In genomic region chr9:95316274-95316673, GRCh38 we compare ENCODE assay signal across 8 cellular contexts. TPM values are rescaled to one million over a fixed set of nuclear protein-coding genes. Genes with fewer than 3 reads are reported as not detected.
DNase-seq lines count a peak whose midpoint lies in the region; ATAC-seq, FAIRE-seq and TF ChIP-seq lines count a peak whose summit lies in the region.

No MANE protein-coding gene starts in this region.

- H3K27me3 Mint-ChIP-seq in IgD-negative memory B cell = peaks cover 8% of the 10 kb centered on the region

- POLR2A ChIA-PET in K562 (lab: Yijun Ruan, JAX) = interaction anchor here (0.5 to 1.0 kb wide), 4 partner anchors 11 to 447 kb away, joined by 3 read pairs; no protein-coding TSS in a partner anchor

- no peak for FAIRE-seq in K562 (lab: Jason Lieb, UNC)

- H3K36me3 ChIP-seq in K562 (ENCODE audit: control insufficient read depth, insufficient read depth, low read length) (no peaks in the 10 kb centered on the region), mucosa of rectum (ENCODE audit: control insufficient read depth in 2 of 2, insufficient read depth in 2 of 2, low read length in 2 of 2) (no peaks in the 10 kb centered on the region)

- intact Hi-C loops in K562 (cut with micrococcal nuclease) = loop anchor here (2.0 kb wide), 1 partner anchor 195 kb away; no protein-coding TSS in a partner anchor

- no peaks in the 10 kb centered on the region; a peak in 1 of 5 replicates for H3K27me3 ChIP-seq in K562 (ENCODE audit: control insufficient read depth in 2 of 2, insufficient read depth in 2 of 2, low read length in 2 of 2)
- H3K27me3 ChIP-seq in mucosa of rectum (ENCODE audit: control insufficient read depth in 2 of 2, insufficient read depth in 2 of 2, low read length in 2 of 2) = no peaks in the 10 kb centered on the region

- H2AFZ ChIP-seq in K562 (ENCODE audit: low read depth, low read length) = peak overlapping the region; percentile 83

- TF ChIP-seq RAD21 in K562 (CRISPR knock-in tag; conservative IDR thresholded peaks at IDR 0.05 in 1 of 2, IDR thresholded peaks at IDR 0.05 in 1 of 2) = no peak

- no peak for TF ChIP-seq CTCF in AG09309 (IDR thresholded peaks at IDR 0.05; ENCODE audit: control insufficient read depth, insufficient read depth, low read depth, low read length, missing control alignments)
- no peak for TF ChIP-seq CTCF in K562 (IDR thresholded peaks at IDR 0.05 in 2 of 3, conservative IDR thresholded peaks at IDR 0.05 in 1 of 3; ENCODE audit: insufficient read depth in 2 of 3, low read depth in 1 of 3, low read length in 3 of 3)

- H3K4me1 Mint-ChIP-seq in IgD-negative memory B cell = peaks cover 7 to 10% (median 9%) of the 10 kb centered on the region in 3 donors

- H3K27ac ChIP-seq in K562 (ENCODE audit: extremely low read depth, low read depth, low read length) (peak overlapping the region; percentile 100; the same call in 2 of the 3 replicates), mucosa of rectum (ENCODE audit: low read depth in 2 of 2, low read length in 2 of 2) (peak overlapping the region; percentile 81 to 97)

- no TSS peak for BruUV-seq in K562 (replicated peaks; lab: Mats Ljungman, UMichigan)

- no peak for TF ChIP-seq EP300 in K562 (IDR thresholded peaks at IDR 0.05; ENCODE audit: low read length)

- in situ Hi-C loops in K562 (cut with MboI) = no loop called here

- no peaks in the 10 kb centered on the region; the same call in 1 of the 2 replicates for H4K20me1 ChIP-seq in K562 (replicated peaks; ENCODE audit: control insufficient read depth, insufficient read depth, low read length)

- H3K79me2 ChIP-seq in K562 (ENCODE audit: control insufficient read depth, insufficient read depth, low read length) = peaks cover 40% of the 10 kb centered on the region

- TF ChIP-seq POLR2A in K562 (conservative IDR thresholded peaks at IDR 0.05) = no peak

- peak overlapping the region in 2 of 3 donors; percentile 4 to 95 for H3K27ac Mint-ChIP-seq in IgD-negative memory B cell

- ATAC-seq in K562 = 0 out of 3 replicates have a peak, but pooled peaks have one; percentile 14

- no peak for DNase-seq in AG09309 (ENCODE audit: low read depth)
- peak in 2 of 4 experiments; percentile 25 to 40 for DNase-seq in K562 (ENCODE audit: extremely low read depth in 1 of 4, low spot score in 3 of 4)
- DNase-seq in NCI-H1694 treated with DMSO at 0.1 percent for 48 hours (lab: John Stamatoyannopoulos, UW) = no peak
- no peak for DNase-seq in Kasumi-1 (lab: John Stamatoyannopoulos, UW)
- no peak for DNase-seq in NCI-H2029 treated with DMSO at 0.1 percent for 48 hours (lab: John Stamatoyannopoulos, UW)
- DNase-seq in HCEC 1CT = no peak

- H3K4me3 ChIP-seq in AG09309 (ENCODE audit: control insufficient read depth, low read depth, low read length) (peak overlapping the region; percentile 89), K562 (peak overlapping the region; percentile 89), mucosa of rectum (ENCODE audit: low read length in 2 of 2) (peak overlapping the region; percentile 78 to 90)

- 6% methylated on average over 3 of the region's 3 CpGs for WGBS in K562 (ENCODE audit: insufficient coverage, low coverage, missing lambda C conversion rate)

- no peaks in the 10 kb centered on the region for H3K36me3 Mint-ChIP-seq in IgD-negative memory B cell

- peak overlapping the region; percentile 91 to 98 (median 97) for H3K4me3 Mint-ChIP-seq in IgD-negative memory B cell

- H3K4me1 ChIP-seq in K562 (replicated peaks in 1 of 2; ENCODE audit: control insufficient read depth in 2 of 2, insufficient read depth in 2 of 2, low read length in 2 of 2) = peaks cover 11 to 17% of the 10 kb centered on the region in 2 experiments; a peak in 4 of 5 replicates
- H3K4me1 ChIP-seq in mucosa of rectum (ENCODE audit: control insufficient read depth in 2 of 2, insufficient read depth in 2 of 2, low read length in 2 of 2) = peaks cover 0 to 7% of the 10 kb centered on the region in 2 donors

- H3K9ac ChIP-seq in K562 (ENCODE audit: insufficient read depth in 1 of 2, low read depth in 2 of 2, low read length in 2 of 2) (peak overlapping the region in 1 of 2 experiments; percentile 99; a peak in 2 of 4 replicates), mucosa of rectum (ENCODE audit: low read depth in 1 of 2, low read length in 2 of 2) (peak overlapping the region; percentile 61 to 82)

- no peaks in the 10 kb centered on the region for H3K9me3 Mint-ChIP-seq in IgD-negative memory B cell

- no peaks in the 10 kb centered on the region for H3K9me3 ChIP-seq in K562 (replicated peaks; ENCODE audit: control insufficient read depth, insufficient read depth, low read depth, low read length)
- no peaks in the 10 kb centered on the region for H3K9me3 ChIP-seq in mucosa of rectum (ENCODE audit: control insufficient read depth in 2 of 2, low read length in 2 of 2)

- peak overlapping the region; percentile 76 for H3K4me2 ChIP-seq in K562 (ENCODE audit: insufficient read depth, low read length)

- CTCF ChIA-PET in K562 (lab: Yijun Ruan, JAX; ENCODE audit: low intra/inter-chr PET ratio) = interaction anchor here (0.7 kb wide), 1 partner anchor 9 kb away, joined by 3 read pairs; no protein-coding TSS in a partner anchor

- H3K9me1 ChIP-seq in K562 (ENCODE audit: control insufficient read depth, insufficient read depth, low read length) = no peaks in the 10 kb centered on the region

TF ChIP-seq in K562, 482 proteins besides CTCF, POLR2A, EP300 and RAD21:
- TF ChIP-seq RCOR1 (IDR thresholded peaks at IDR 0.05; ENCODE audit: borderline replicate concordance in 1 of 2, low read depth in 2 of 2, low read length in 2 of 2) (no peak), PBX2 (CRISPR knock-in tag; IDR thresholded peaks at IDR 0.05; ENCODE audit: low read depth) (peak; percentile 45), PBX2 (tag; conservative IDR thresholded peaks at IDR 0.05; ENCODE audit: low read depth) (peak; percentile 75; the same call in 1 of the 2 replicates), MEIS2 (IDR thresholded peaks at IDR 0.05; ENCODE audit: partially characterized antibody) (peak; percentile 79), NCOR1 (IDR thresholded peaks at IDR 0.05) (no peak), POLR2G (IDR thresholded peaks at IDR 0.05; ENCODE audit: low read depth, low read length) (no peak), PRMT5 (CRISPR knock-in tag; IDR thresholded peaks at IDR 0.05) (no peak), ZNF143 (CRISPR knock-in tag; IDR thresholded peaks at IDR 0.05) (no peak), SLC30A9 (CRISPR knock-in tag; IDR thresholded peaks at IDR 0.05) (no peak)
- TF ChIP-seq, protein P1, sequence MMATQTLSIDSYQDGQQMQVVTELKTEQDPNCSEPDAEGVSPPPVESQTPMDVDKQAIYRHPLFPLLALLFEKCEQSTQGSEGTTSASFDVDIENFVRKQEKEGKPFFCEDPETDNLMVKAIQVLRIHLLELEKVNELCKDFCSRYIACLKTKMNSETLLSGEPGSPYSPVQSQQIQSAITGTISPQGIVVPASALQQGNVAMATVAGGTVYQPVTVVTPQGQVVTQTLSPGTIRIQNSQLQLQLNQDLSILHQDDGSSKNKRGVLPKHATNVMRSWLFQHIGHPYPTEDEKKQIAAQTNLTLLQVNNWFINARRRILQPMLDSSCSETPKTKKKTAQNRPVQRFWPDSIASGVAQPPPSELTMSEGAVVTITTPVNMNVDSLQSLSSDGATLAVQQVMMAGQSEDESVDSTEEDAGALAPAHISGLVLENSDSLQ (IDR thresholded peaks at IDR 0.05) = peak; percentile 96

RNA-seq across cellular contexts. Expression of gene FANCC, which starts 1.2 kb away (rescaled TPM):
- polyA plus RNA-seq in IgD-negative memory B cell = 1.5 TPM
- total RNA-seq in K562 (2011; cell fraction: chromatin; rRNA removed; ENCODE audit: low replicate concordance) = 51.4 and 103 TPM in 2 replicates
- total RNA-seq in K562 (2011; cell fraction: nucleolus; rRNA removed) = 20.2 and 31.6 TPM in 2 replicates
- total RNA-seq in K562 (2011; cell fraction: nucleoplasm; rRNA removed) = 37.0 and 50.2 TPM in 2 replicates
- 9.1 and 10.2 TPM in 2 replicates for total RNA-seq in K562 (2014; rRNA removed)
- 14.4 and 16.0 TPM in 2 replicates for total RNA-seq in K562 (2014; rRNA removed; fragmentation: Illumina TruSeq; extraction: Trizol)
- 11.8 and 14.2 TPM in 2 replicates for total RNA-seq in K562 (2015; rRNA removed; fragmentation: Illumina TruSeq; extraction: Trizol)
- total RNA-seq in K562 (2021) = 14.1 and 16.8 TPM in 2 replicates
- polyA plus RNA-seq in K562 (2011; rRNA removed) = 14.1 and 18.4 TPM in 2 replicates
- 10.5 and 10.6 TPM in 2 replicates for polyA plus RNA-seq in K562 (2011; cell fraction: cytosol; rRNA removed)
- 11.8 and 13.1 TPM in 2 replicates for polyA plus RNA-seq in K562 (2011; cell fraction: nucleus; rRNA removed)
- 9.6 and 15.5 TPM in 2 replicates for polyA plus RNA-seq in K562 (2012)
- polyA plus RNA-seq in K562 (2014; fragmentation: Illumina TruSeq; extraction: Trizol) = 12.6 and 14.3 TPM in 2 replicates
- polyA plus RNA-seq in K562 (2014; fragmentation: Nextera tagmentation; extraction: Ambion mirVana) = 1 to 10 TPM; 4.6 to 5.7 TPM
- polyA plus RNA-seq in K562 (2014; rRNA removed) = 10.7 and 11.3 TPM in 2 replicates
- polyA minus RNA-seq in K562 (2011; rRNA and poly(A)+ RNA removed) = 16.2 and 17.9 TPM in 2 replicates
- 8.0 and 8.4 TPM in 2 replicates for polyA minus RNA-seq in K562 (2011; cell fraction: cytosol; rRNA and poly(A)+ RNA removed)
- polyA minus RNA-seq in K562 (2011; cell fraction: nucleus; rRNA and poly(A)+ RNA removed) = 26.7 and 50.5 TPM in 2 replicates
